In genomic region chr7:69668339-69668738, GRCh38 we compare ENCODE assay signal across 18 cellular contexts.
A peak's percentile ranks its signal among the peaks of the same experiment; 100 is the strongest.
DNase-seq lines count a peak whose midpoint lies in the region; ATAC-seq and TF ChIP-seq lines count a peak whose summit lies in the region.
"Had no signal": no experiment of that assay in that cellular context is flagged by ENCODE, and none has a peak within 500 bp of the region (broad histone marks: within the 10 kb centered on the region; RNA-seq: fewer than 3 reads in every experiment).

No MANE protein-coding gene starts in this region.

- H3K36me3 Mint-ChIP-seq in chondrocyte (ENCODE audit: low read depth) = no peaks in the 10 kb centered on the region
- H3K36me3 Mint-ChIP-seq: CD8-positive, alpha-beta T cell had no signal

- no peaks in the 10 kb centered on the region for H3K27me3 ChIP-seq in DOHH2 (ENCODE audit: control insufficient read depth, low read length)
- H3K27me3 ChIP-seq: BLaER1 treated with 17β-estradiol and CSF1 and Interleukin-3, amounts not matched to agents 10 nM and 100 nM had no signal

- H3K9me3 Mint-ChIP-seq in chondrocyte (ENCODE audit: low read depth) = no peaks in the 10 kb centered on the region
- H3K9me3 Mint-ChIP-seq: CD8-positive, alpha-beta T cell; GM23338 had no signal

- H3K4me1 Mint-ChIP-seq in chondrocyte (ENCODE audit: low read depth) = peaks cover 45% of the 10 kb centered on the region
- H3K4me1 Mint-ChIP-seq: GM23338 had no signal

- no peaks in the 10 kb centered on the region for H3K36me3 ChIP-seq in DOHH2 (ENCODE audit: control insufficient read depth, low read length)

- H3K9me2 ChIP-seq in DOHH2 (replicated peaks; ENCODE audit: control insufficient read depth, low read length) = no peaks in the 10 kb centered on the region

- TF ChIP-seq CTCF in DOHH2 (IDR thresholded peaks at IDR 0.05; ENCODE audit: low read depth, low read length, poor library complexity, severe bottlenecking) (no peak), chondrocyte (IDR thresholded peaks at IDR 0.05) (no peak), GM10266 (IDR thresholded peaks at IDR 0.05; ENCODE audit: control insufficient read depth, insufficient read depth, low read depth, missing control alignments) (no peak)

- H3K4me1 ChIP-seq in DOHH2 (ENCODE audit: control insufficient read depth, low read length) = peaks cover 48% of the 10 kb centered on the region

- no peaks in the 10 kb centered on the region for H3F3A ChIP-seq in DOHH2 (ENCODE audit: control insufficient read depth, insufficient read depth)

- DNase-seq in NCI-H748 (lab: John Stamatoyannopoulos, UW; ENCODE audit: unreplicated experiment) (peak; percentile 41), chondrocyte (ENCODE audit: low spot score) (no peak), Right ventricle myocardium inferior (ENCODE audit: missing footprints) (no peak), GM10266 (ENCODE audit: extremely low spot score) (no peak)
- DNase-seq in stimulated activated naive CD4-positive, alpha-beta T cell treated with Interleukin-2 at 50 U/mL for 16 hours (lab: John Stamatoyannopoulos, UW) = no peak
- DNase-seq: Calu3; CD8-positive, alpha-beta T cell; GDM1; HCEC 1CT; HFFc6; IMR-90 had no signal

- H4K20me1 ChIP-seq in DOHH2 (ENCODE audit: control insufficient read depth, insufficient read depth, low read depth, low read length) = 0 out of 2 replicates have a peak, but pooled peaks cover 1% of the 10 kb centered on the region

- H3K27me3 Mint-ChIP-seq in chondrocyte (ENCODE audit: low read depth) = no peaks in the 10 kb centered on the region
- H3K27me3 Mint-ChIP-seq: B cell had no signal

- peak overlapping the region; percentile 53 for H3K27ac Mint-ChIP-seq in chondrocyte (ENCODE audit: unreplicated experiment)
- H3K27ac Mint-ChIP-seq: B cell; CD8-positive, alpha-beta T cell; GM23338; HFFc6 had no signal

- ATAC-seq in GM21786 (IDR thresholded peaks at IDR 0.05; ENCODE audit: unreplicated experiment) (peak; percentile 31), Right ventricle myocardium inferior (no peak), GM18873 (IDR thresholded peaks at IDR 0.05; ENCODE audit: low FRiP score, unreplicated experiment) (no peak)
- ATAC-seq: CD8-positive, alpha-beta T cell; GM23338; K562 had no signal

- H3K4me3 Mint-ChIP-seq in chondrocyte (ENCODE audit: unreplicated experiment) = no peak overlapping the region
- H3K4me3 Mint-ChIP-seq: B cell; CD8-positive, alpha-beta T cell; GM23338; HFFc6 had no signal

- intact Hi-C loops in Right ventricle myocardium inferior (cut with DNase I) = no loop called here

- no peak overlapping the region for H3K4me3 ChIP-seq in DOHH2 (ENCODE audit: low read length)
- H3K4me3 ChIP-seq: BLaER1 treated with 17β-estradiol and CSF1 and Interleukin-3, amounts not matched to agents 10 nM and 100 nM; GM23338; K562 had no signal

- no peak overlapping the region for H3K27ac ChIP-seq in DOHH2 (ENCODE audit: low read depth, low read length)
- H3K27ac ChIP-seq: BLaER1 treated with 17β-estradiol and CSF1 and Interleukin-3, amounts not matched to agents 10 nM and 100 nM had no signal

- H3K9me3 ChIP-seq in DOHH2 (ENCODE audit: control insufficient read depth, insufficient read depth, low read length) = no peaks in the 10 kb centered on the region
- H3K9me3 ChIP-seq: BLaER1 treated with 17β-estradiol and CSF1 and Interleukin-3, amounts not matched to agents 10 nM and 100 nM had no signal

- peak overlapping the region; percentile 12; the same call in 1 of the 2 replicates for H3K4me2 ChIP-seq in DOHH2 (ENCODE audit: low read length)
- H3K4me2 ChIP-seq: BLaER1 treated with 17β-estradiol and CSF1 and Interleukin-3, amounts not matched to agents 10 nM and 100 nM; GM23338 had no signal

- H3K79me2 ChIP-seq in DOHH2 (ENCODE audit: control insufficient read depth, low read length) = peaks cover 95% of the 10 kb centered on the region
